Comparison of ENCODE assay signal across 20 cellular contexts in genomic region chr2:130556441-130556840, GRCh38. TPM values are rescaled to one million over a fixed set of nuclear protein-coding genes. Genes with fewer than 3 reads are reported as not detected.
"Had no signal": no experiment of that assay in that cellular context is flagged by ENCODE, and none has a peak within 500 bp of the region (broad histone marks: within the 10 kb centered on the region; RNA-seq: fewer than 3 reads in every experiment).

No MANE protein-coding gene starts in this region.

RNA-seq across cellular contexts. Expression of gene CFC1B, which starts 35.4 kb away (rescaled TPM):
- total RNA-seq: activated naive CD4-positive, alpha-beta T cell treated with anti-CD3 and anti-CD28 coated beads for 36 hours; activated naive CD4-positive, alpha-beta T cell treated with anti-CD3 and anti-CD28 coated beads, Interleukin-2, amount 50 U/mL, for 72 hours; activated naive CD8-positive, alpha-beta T cell treated with anti-CD3 and anti-CD28 coated beads for 36 hours; activated naive CD8-positive, alpha-beta T cell treated with anti-CD3 and anti-CD28 coated beads, Interleukin-2, amount 10 ng/mL, durations not matched to agents 7 days and 5 days; activated T-cell treated with anti-CD3 and anti-CD28 coated beads, Interleukin-2, amount 50 U/mL, for 4 hours; activated T-cell treated with anti-CD3 and anti-CD28 coated beads, Interleukin-2, amount 50 U/mL, for 72 hours; activated T-helper 1 cell treated with anti-CD3 and anti-CD28 coated beads, Interleukin-12 subunit alpha, Interleukin-12 subunit beta, Interleukin-2, Interleukin-4 antibody, amounts not matched to agents 30 ng/mL and 10 ng/mL and 1 ng/mL, durations not matched to agents 14 hours and 24 hours and 36 hours; activated T-helper 17 cell treated with anti-CD3 and anti-CD28 coated beads, Interleukin-2, amount 50 U/mL, for 72 hours; activated T-helper 2 cell treated with anti-CD3 and anti-CD28 coated beads, Interferon-gamma antibody, Interleukin-2, Interleukin-4, amounts not matched to agents 10 μg/mL and 5 μg/mL and 100 μg/mL, durations not matched to agents 14 hours and 24 hours and 36 hours; adrenal gland; ascending aorta; astrocyte; body of pancreas; breast epithelium; bronchial epithelial cell; cardiac muscle cell; cardiac septum; cerebellum; chondrocyte had no signal
- polyA plus RNA-seq: adrenal gland, cardiac muscle cell had no signal

RNA-seq across cellular contexts. Expression of gene CFC1, which starts 42.9 kb away (rescaled TPM):
- total RNA-seq: activated naive CD4-positive, alpha-beta T cell treated with anti-CD3 and anti-CD28 coated beads for 36 hours; activated naive CD4-positive, alpha-beta T cell treated with anti-CD3 and anti-CD28 coated beads, Interleukin-2, amount 50 U/mL, for 72 hours; activated naive CD8-positive, alpha-beta T cell treated with anti-CD3 and anti-CD28 coated beads for 36 hours; activated naive CD8-positive, alpha-beta T cell treated with anti-CD3 and anti-CD28 coated beads, Interleukin-2, amount 10 ng/mL, durations not matched to agents 7 days and 5 days; activated T-cell treated with anti-CD3 and anti-CD28 coated beads, Interleukin-2, amount 50 U/mL, for 72 hours; activated T-helper 1 cell treated with anti-CD3 and anti-CD28 coated beads, Interleukin-12 subunit alpha, Interleukin-12 subunit beta, Interleukin-2, Interleukin-4 antibody, amounts not matched to agents 30 ng/mL and 10 ng/mL and 1 ng/mL, durations not matched to agents 14 hours and 24 hours and 36 hours; activated T-helper 17 cell treated with anti-CD3 and anti-CD28 coated beads, Interleukin-2, amount 50 U/mL, for 72 hours; activated T-helper 2 cell treated with anti-CD3 and anti-CD28 coated beads, Interferon-gamma antibody, Interleukin-2, Interleukin-4, amounts not matched to agents 10 μg/mL and 5 μg/mL and 100 μg/mL, durations not matched to agents 14 hours and 24 hours and 36 hours; ascending aorta; astrocyte; breast epithelium; bronchial epithelial cell; cardiac septum; chondrocyte had no signal

RNA-seq across cellular contexts. Expression of gene POTEI, which starts 47.3 kb away (rescaled TPM):
- total RNA-seq: activated naive CD4-positive, alpha-beta T cell treated with anti-CD3 and anti-CD28 coated beads for 36 hours; activated naive CD4-positive, alpha-beta T cell treated with anti-CD3 and anti-CD28 coated beads, Interleukin-2, amount 50 U/mL, for 72 hours; activated naive CD8-positive, alpha-beta T cell treated with anti-CD3 and anti-CD28 coated beads for 36 hours; activated naive CD8-positive, alpha-beta T cell treated with anti-CD3 and anti-CD28 coated beads, Interleukin-2, amount 10 ng/mL, durations not matched to agents 7 days and 5 days; activated T-cell treated with anti-CD3 and anti-CD28 coated beads, Interleukin-2, amount 50 U/mL, for 4 hours; activated T-cell treated with anti-CD3 and anti-CD28 coated beads, Interleukin-2, amount 50 U/mL, for 72 hours; activated T-helper 1 cell treated with anti-CD3 and anti-CD28 coated beads, Interleukin-12 subunit alpha, Interleukin-12 subunit beta, Interleukin-2, Interleukin-4 antibody, amounts not matched to agents 30 ng/mL and 10 ng/mL and 1 ng/mL, durations not matched to agents 14 hours and 24 hours and 36 hours; activated T-helper 17 cell treated with anti-CD3 and anti-CD28 coated beads, Interleukin-2, amount 50 U/mL, for 72 hours; activated T-helper 2 cell treated with anti-CD3 and anti-CD28 coated beads, Interferon-gamma antibody, Interleukin-2, Interleukin-4, amounts not matched to agents 10 μg/mL and 5 μg/mL and 100 μg/mL, durations not matched to agents 14 hours and 24 hours and 36 hours; ascending aorta; bronchial epithelial cell; cardiac septum had no signal

RNA-seq across cellular contexts. Expression of gene POTEJ, which starts 54.8 kb away (rescaled TPM):
- total RNA-seq: activated naive CD4-positive, alpha-beta T cell treated with anti-CD3 and anti-CD28 coated beads for 36 hours; activated naive CD4-positive, alpha-beta T cell treated with anti-CD3 and anti-CD28 coated beads, Interleukin-2, amount 50 U/mL, for 72 hours; activated naive CD8-positive, alpha-beta T cell treated with anti-CD3 and anti-CD28 coated beads for 36 hours; activated naive CD8-positive, alpha-beta T cell treated with anti-CD3 and anti-CD28 coated beads, Interleukin-2, amount 10 ng/mL, durations not matched to agents 7 days and 5 days; activated T-cell treated with anti-CD3 and anti-CD28 coated beads, Interleukin-2, amount 50 U/mL, for 4 hours; activated T-cell treated with anti-CD3 and anti-CD28 coated beads, Interleukin-2, amount 50 U/mL, for 72 hours; activated T-helper 1 cell treated with anti-CD3 and anti-CD28 coated beads, Interleukin-12 subunit alpha, Interleukin-12 subunit beta, Interleukin-2, Interleukin-4 antibody, amounts not matched to agents 30 ng/mL and 10 ng/mL and 1 ng/mL, durations not matched to agents 14 hours and 24 hours and 36 hours; activated T-helper 17 cell treated with anti-CD3 and anti-CD28 coated beads, Interleukin-2, amount 50 U/mL, for 72 hours; activated T-helper 2 cell treated with anti-CD3 and anti-CD28 coated beads, Interferon-gamma antibody, Interleukin-2, Interleukin-4, amounts not matched to agents 10 μg/mL and 5 μg/mL and 100 μg/mL, durations not matched to agents 14 hours and 24 hours and 36 hours; adrenal gland; ascending aorta; astrocyte; breast epithelium; bronchial epithelial cell; cardiac septum; chondrocyte had no signal
- polyA plus RNA-seq: adipose tissue, adrenal gland had no signal
